Comparison of ENCODE assay signal across 9 cellular contexts in the genomic region with DNA sequence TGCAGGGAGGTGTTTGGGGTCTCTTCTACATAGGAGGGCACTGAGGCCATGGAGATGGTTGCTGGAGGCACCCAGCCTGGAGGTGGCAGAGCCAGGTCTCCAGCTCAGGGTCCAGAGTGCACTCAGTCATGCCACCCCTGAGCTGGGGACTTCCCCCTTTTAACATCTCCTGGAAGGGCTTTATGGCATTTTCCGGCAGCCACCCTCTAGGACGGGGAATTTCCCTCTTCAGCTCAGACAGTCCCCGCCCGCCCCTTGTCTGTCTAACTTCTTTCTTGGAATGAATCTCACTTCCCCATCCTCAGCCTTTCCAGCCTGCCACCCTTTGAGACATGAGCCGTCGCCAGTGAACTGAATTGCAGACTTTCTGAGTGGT. TPM values are rescaled to one million over a fixed set of nuclear protein-coding genes. Genes with fewer than 3 reads are reported as not detected.
DNase-seq lines count a peak whose midpoint lies in the region; ATAC-seq, FAIRE-seq and TF ChIP-seq lines count a peak whose summit lies in the region.
"Had no signal": no experiment of that assay in that cellular context is flagged by ENCODE, and none has a peak within 500 bp of the region (broad histone marks: within the 10 kb centered on the region; RNA-seq: fewer than 3 reads in every experiment).

No MANE protein-coding gene starts in this region.

- no peak overlapping the region for H3K27ac ChIP-seq in RWPE1

- peak; percentile 81 for ATAC-seq in GM18511 (IDR thresholded peaks at IDR 0.05; ENCODE audit: unreplicated experiment)
- ATAC-seq in HG02759 (IDR thresholded peaks at IDR 0.05; ENCODE audit: unreplicated experiment), result peak; percentile 77
- peak; percentile 50 to 63 for ATAC-seq in natural killer cell treated with Interleukin-12 subunit alpha and Interleukin-12 subunit beta and Interleukin-15 and Interleukin-18, amount 100 ng/mL, for 72 hours
- ATAC-seq in SK-N-SH treated with all-trans-retinoic acid at 6 μM for 48 hours, result no peak

- no peaks in the 10 kb centered on the region for H3K9me3 Mint-ChIP-seq in natural killer cell treated with Interleukin-12 subunit alpha and Interleukin-12 subunit beta and Interleukin-15 and Interleukin-18, amount 100 ng/mL, for 72 hours

- CTCF ChIA-PET in RWPE1 (lab: Yijun Ruan, JAX), result interaction anchor here (0.8 to 1.2 kb wide), 3 partner anchors 18 to 147 kb away, joined by 3 to 6 read pairs (median 4); no protein-coding TSS in a partner anchor

- H3K4me1 Mint-ChIP-seq in natural killer cell treated with Interleukin-12 subunit alpha and Interleukin-12 subunit beta and Interleukin-15 and Interleukin-18, amount 100 ng/mL, for 72 hours (ENCODE audit: low read depth in 2 of 2), result peaks cover 0 to 12% of the 10 kb centered on the region in 2 donors

- DNase-seq in UCSD-AML1 (lab: John Stamatoyannopoulos, UW; ENCODE audit: unreplicated experiment), result peak; percentile 64
- no peak for DNase-seq in natural killer cell treated with Interleukin-12 subunit alpha and Interleukin-12 subunit beta and Interleukin-15 and Interleukin-18, amount 100 ng/mL, for 72 hours (ENCODE audit: low spot score)
- DNase-seq in urothelium cell line (ENCODE audit: low spot score), result no peak
- no peak for DNase-seq in kidney glomerular epithelial cell (lab: John Stamatoyannopoulos, UW)
- DNase-seq in RWPE1 (ENCODE audit: low spot score), result no peak

- TF ChIP-seq CTCF in RWPE1 (conservative IDR thresholded peaks at IDR 0.05; ENCODE audit: low read depth), result no peak

- no peak for FAIRE-seq in urothelium cell line (lab: Jason Lieb, UNC)
- FAIRE-seq: islet of Langerhans had no signal

- no peaks in the 10 kb centered on the region for H3K36me3 Mint-ChIP-seq in natural killer cell treated with Interleukin-12 subunit alpha and Interleukin-12 subunit beta and Interleukin-15 and Interleukin-18, amount 100 ng/mL, for 72 hours

- POLR2A ChIA-PET in RWPE1 (lab: Yijun Ruan, JAX; ENCODE audit: low non-redundant PET), result no interaction called here

- no peak overlapping the region for H3K4me3 Mint-ChIP-seq in natural killer cell treated with Interleukin-12 subunit alpha and Interleukin-12 subunit beta and Interleukin-15 and Interleukin-18, amount 100 ng/mL, for 72 hours

- H3K27ac Mint-ChIP-seq in natural killer cell treated with Interleukin-12 subunit alpha and Interleukin-12 subunit beta and Interleukin-15 and Interleukin-18, amount 100 ng/mL, for 72 hours, result no peak overlapping the region

- H3K27me3 Mint-ChIP-seq in natural killer cell treated with Interleukin-12 subunit alpha and Interleukin-12 subunit beta and Interleukin-15 and Interleukin-18, amount 100 ng/mL, for 72 hours, result peaks cover 0 to 11% of the 10 kb centered on the region in 2 donors

TF ChIP-seq in SK-N-SH treated with all-trans-retinoic acid at 6 μM for 48 hours, 23 proteins besides CTCF, POLR2A, EP300 and RAD21:
- TF ChIP-seq, protein P1, sequence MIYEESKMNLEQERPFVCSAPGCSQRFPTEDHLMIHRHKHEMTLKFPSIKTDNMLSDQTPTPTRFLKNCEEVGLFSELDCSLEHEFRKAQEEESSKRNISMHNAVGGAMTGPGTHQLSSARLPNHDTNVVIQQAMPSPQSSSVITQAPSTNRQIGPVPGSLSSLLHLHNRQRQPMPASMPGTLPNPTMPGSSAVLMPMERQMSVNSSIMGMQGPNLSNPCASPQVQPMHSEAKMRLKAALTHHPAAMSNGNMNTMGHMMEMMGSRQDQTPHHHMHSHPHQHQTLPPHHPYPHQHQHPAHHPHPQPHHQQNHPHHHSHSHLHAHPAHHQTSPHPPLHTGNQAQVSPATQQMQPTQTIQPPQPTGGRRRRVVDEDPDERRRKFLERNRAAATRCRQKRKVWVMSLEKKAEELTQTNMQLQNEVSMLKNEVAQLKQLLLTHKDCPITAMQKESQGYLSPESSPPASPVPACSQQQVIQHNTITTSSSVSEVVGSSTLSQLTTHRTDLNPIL (CRISPR knock-in tag; IDR thresholded peaks at IDR 0.05; ENCODE audit: low read depth), result no peak
- TF ChIP-seq ISL1 (CRISPR knock-in tag; IDR thresholded peaks at IDR 0.05) (no peak), OSR1 (CRISPR knock-in tag; IDR thresholded peaks at IDR 0.05) (no peak), RARB (CRISPR knock-in tag; IDR thresholded peaks at IDR 0.05) (no peak), ZFP3 (CRISPR knock-in tag; IDR thresholded peaks at IDR 0.05) (no peak), ZFP30 (CRISPR knock-in tag; IDR thresholded peaks at IDR 0.05) (no peak), ESRRG (CRISPR knock-in tag; IDR thresholded peaks at IDR 0.05) (no peak), SNAI2 (CRISPR knock-in tag; IDR thresholded peaks at IDR 0.05) (no peak), ZC3H10 (CRISPR knock-in tag; IDR thresholded peaks at IDR 0.05) (no peak)
- TF ChIP-seq, protein P2, sequence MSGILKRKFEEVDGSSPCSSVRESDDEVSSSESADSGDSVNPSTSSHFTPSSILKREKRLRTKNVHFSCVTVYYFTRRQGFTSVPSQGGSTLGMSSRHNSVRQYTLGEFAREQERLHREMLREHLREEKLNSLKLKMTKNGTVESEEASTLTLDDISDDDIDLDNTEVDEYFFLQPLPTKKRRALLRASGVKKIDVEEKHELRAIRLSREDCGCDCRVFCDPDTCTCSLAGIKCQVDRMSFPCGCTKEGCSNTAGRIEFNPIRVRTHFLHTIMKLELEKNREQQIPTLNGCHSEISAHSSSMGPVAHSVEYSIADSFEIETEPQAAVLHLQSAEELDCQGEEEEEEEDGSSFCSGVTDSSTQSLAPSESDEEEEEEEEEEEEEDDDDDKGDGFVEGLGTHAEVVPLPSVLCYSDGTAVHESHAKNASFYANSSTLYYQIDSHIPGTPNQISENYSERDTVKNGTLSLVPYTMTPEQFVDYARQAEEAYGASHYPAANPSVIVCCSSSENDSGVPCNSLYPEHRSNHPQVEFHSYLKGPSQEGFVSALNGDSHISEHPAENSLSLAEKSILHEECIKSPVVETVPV (CRISPR knock-in tag; IDR thresholded peaks at IDR 0.05), result no peak

RNA-seq across cellular contexts. Expression of a gene that starts 49.9 kb away (rescaled TPM):
- total RNA-seq in natural killer cell treated with Interleukin-12 subunit alpha and Interleukin-12 subunit beta and Interleukin-15 and Interleukin-18, amount 100 ng/mL, for 72 hours, result under 1 TPM; 0.14 to 0.47 TPM
